In the genomic region with DNA sequence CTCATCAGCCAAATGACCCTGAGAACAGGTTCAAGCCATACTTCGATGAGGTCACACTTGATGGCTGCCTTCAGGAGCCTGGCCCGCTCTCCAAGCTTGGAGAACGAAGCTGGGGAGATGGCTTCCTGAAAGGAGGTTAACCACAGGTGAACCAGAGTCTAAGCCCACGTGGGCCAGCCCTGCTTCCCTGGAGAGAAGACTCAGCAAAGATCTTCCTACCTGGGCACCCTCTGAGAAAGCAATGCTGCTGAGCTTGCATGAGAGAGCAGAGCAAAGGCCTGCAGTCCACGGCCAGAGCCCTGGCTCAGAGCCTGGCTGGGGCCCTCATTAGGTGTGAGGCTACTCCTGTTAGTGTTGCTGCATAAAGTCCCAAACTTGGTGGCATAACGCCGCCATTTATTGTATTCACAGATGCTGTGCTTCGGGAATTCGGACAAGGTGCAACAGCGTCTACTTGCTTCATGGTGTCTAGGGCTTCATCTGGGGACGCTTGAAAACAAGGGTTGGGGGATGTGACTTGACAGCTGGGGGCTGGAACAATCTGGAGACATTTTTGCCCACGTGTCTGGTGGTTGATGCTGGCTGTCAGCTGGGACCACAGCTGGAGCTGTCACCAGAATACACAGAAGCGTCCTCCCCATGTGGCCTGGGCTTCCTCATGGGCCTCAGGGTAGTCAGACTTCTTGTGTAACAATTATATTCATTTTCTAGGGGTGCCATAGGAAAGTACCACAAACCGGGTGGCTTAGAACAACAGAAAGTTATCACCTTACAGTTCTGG, we compare ENCODE assay signal across 14 cellular contexts.
DNase-seq lines count a peak whose midpoint lies in the region; ATAC-seq, FAIRE-seq and TF ChIP-seq lines count a peak whose summit lies in the region.
"Had no signal": no experiment of that assay in that cellular context is flagged by ENCODE, and none has a peak within 500 bp of the region (broad histone marks: within the 10 kb centered on the region; RNA-seq: fewer than 3 reads in every experiment).

No MANE protein-coding gene starts in this region.

- H3K9me3 ChIP-seq in BLaER1 (peaks cover 4% of the 10 kb centered on the region; the same call in 1 of the 2 replicates), osteoblast (ENCODE audit: low read depth, low read length) (no peaks in the 10 kb centered on the region), aorta (ENCODE audit: control insufficient read depth, low read length) (no peaks in the 10 kb centered on the region)
- H3K9me3 ChIP-seq: ovary, testis had no signal

- H3K4me1 ChIP-seq in BLaER1, result peaks cover 92% of the 10 kb centered on the region
- peaks cover 18% of the 10 kb centered on the region for H3K4me1 ChIP-seq in osteoblast (ENCODE audit: insufficient read depth, low read length)
- H3K4me1 ChIP-seq in aorta (ENCODE audit: control insufficient read depth in 1 of 2, insufficient read depth in 2 of 2, low read length in 2 of 2), result no peaks in the 10 kb centered on the region

- H3K27ac ChIP-seq in BLaER1 (peak overlapping the region; percentile 83), osteoblast (ENCODE audit: low read depth, low read length) (peak overlapping the region; percentile 94), aorta (ENCODE audit: low read depth in 1 of 2, low read length in 2 of 2) (no peak overlapping the region)
- H3K27ac ChIP-seq: ovary had no signal

- H2AFZ ChIP-seq in osteoblast (ENCODE audit: low read length), result no peak overlapping the region

- no peaks in the 10 kb centered on the region for H3K79me2 ChIP-seq in osteoblast (ENCODE audit: insufficient read depth, low read length)

- H4K20me1 ChIP-seq in BLaER1 (no peaks in the 10 kb centered on the region), osteoblast (ENCODE audit: insufficient read depth, low read length) (no peaks in the 10 kb centered on the region)

- H3K4me3 ChIP-seq in BLaER1 (peak overlapping the region; percentile 25; the same call in 1 of the 2 replicates), WI38 (ENCODE audit: low read depth, low read length) (peak overlapping the region; percentile 54), osteoblast (ENCODE audit: insufficient read depth, low read length) (no peak overlapping the region), aorta (ENCODE audit: low read length in 2 of 2) (no peak overlapping the region)
- H3K4me3 ChIP-seq: ovary, testis had no signal

- FAIRE-seq in GM12891 (lab: Jason Lieb, UNC), result peak; percentile 58

- TF ChIP-seq POLR2A in GM12891 (IDR thresholded peaks at IDR 0.05; ENCODE audit: low read depth, low read length), result no peak

- TF ChIP-seq CTCF in WI38 (IDR thresholded peaks at IDR 0.05; ENCODE audit: low read depth, low read length), result no peak
- no peak for TF ChIP-seq CTCF in osteoblast (IDR thresholded peaks at IDR 0.05; ENCODE audit: extremely low read depth, low read depth, low read length)

- WGBS in aorta, 2 donors, result 96% methylated on average over 14 of the region's 14 CpGs

- ATAC-seq in aorta (ENCODE audit: low FRiP score), result no peak

- H3K36me3 ChIP-seq in BLaER1 (no peaks in the 10 kb centered on the region), osteoblast (ENCODE audit: insufficient read depth, low read length) (no peaks in the 10 kb centered on the region), aorta (ENCODE audit: control insufficient read depth in 1 of 2, insufficient read depth in 2 of 2, low read length in 1 of 2) (no peaks in the 10 kb centered on the region)
- H3K36me3 ChIP-seq: ovary had no signal

- H3K27me3 ChIP-seq in BLaER1 (no peaks in the 10 kb centered on the region), osteoblast (ENCODE audit: insufficient read depth, low read length) (no peaks in the 10 kb centered on the region), aorta (ENCODE audit: control insufficient read depth in 1 of 2, insufficient read depth in 2 of 2, low read length in 1 of 2) (no peaks in the 10 kb centered on the region)
- H3K27me3 ChIP-seq: ovary, testis had no signal

- no peak for DNase-seq in GM12891 (ENCODE audit: insufficient read length, low spot score)
- DNase-seq in osteoblast (ENCODE audit: insufficient read length, low spot score, missing footprints), result no peak
- no peak for DNase-seq in stimulated activated naive CD4-positive, alpha-beta T cell (lab: John Stamatoyannopoulos, UW)
- no peak for DNase-seq in NCI-H774 (lab: John Stamatoyannopoulos, UW)
- DNase-seq in aorta, result no peak
- DNase-seq: activated naive CD4-positive, alpha-beta T cell treated with anti-CD3 and anti-CD28 coated beads for 36 hours; CD4-positive, CD25-positive, alpha-beta regulatory T cell; central memory CD4-positive, alpha-beta T cell; NCI-H2171; ovary; stimulated activated CD4-positive, alpha-beta T cell treated with anti-CD3 and anti-CD28 coated beads, Interleukin-15, amount 100 ng/mL, for 24 hours; testis had no signal

- H3K4me2 ChIP-seq in BLaER1 (peak overlapping the region; percentile 77), osteoblast (ENCODE audit: insufficient read depth, low read length) (peak overlapping the region; percentile 78)

- H3K9ac ChIP-seq in BLaER1, result peak overlapping the region; percentile 65; the same call in 1 of the 2 replicates

- intact Hi-C loops in aorta (cut with DNase I), result loop anchor here in 1 of 2 donors (2.0 to 10.0 kb wide), 2 partner anchors 35 to 173 kb away; no protein-coding TSS in a partner anchor

TF ChIP-seq in GM12891, 5 proteins besides CTCF, POLR2A, EP300 and RAD21:
- TF ChIP-seq POLR2AphosphoS5 (IDR thresholded peaks at IDR 0.05; ENCODE audit: low read depth, low read length), result no peak
- no peak for TF ChIP-seq TAF1 (IDR thresholded peaks at IDR 0.05; ENCODE audit: low read depth, low read length)
- TF ChIP-seq PAX5 (IDR thresholded peaks at IDR 0.05; ENCODE audit: insufficient read depth, low read length, severe bottlenecking), result no peak
- no peak for TF ChIP-seq SPI1 (IDR thresholded peaks at IDR 0.05; ENCODE audit: low read depth, low read length)
- no peak for TF ChIP-seq POU2F2 (IDR thresholded peaks at IDR 0.05; ENCODE audit: low read depth, low read length)
TF ChIP-seq in GM12891: peak in this region for 0.

Comparison
In these comparisons a context has a peak if more than half of its experiments do, and no peak if none do; other contexts are left out.
1. H3K27ac ChIP-seq: peak in BLaER1 (single experiment) and osteoblast (single experiment); none in aorta (0 of 2).
2. H3K4me3 ChIP-seq: peak in BLaER1 (single experiment) and WI38 (single experiment); none in osteoblast (single experiment) and aorta (0 of 2).